ENCODE assay signal across 1 cellular context in genomic region chr19:45863840-45864628, GRCh38.
TF ChIP-seq lines count a peak whose summit lies in the region.

Gene FOXA3, plus strand, starts transcription at chr19:45864326. Its CDS starts 131 bp downstream, at chr19:45864457.

TF ChIP-seq in A549, 52 proteins besides CTCF, POLR2A, EP300 and RAD21 (continued from another document):
- TF ChIP-seq, protein P1, sequence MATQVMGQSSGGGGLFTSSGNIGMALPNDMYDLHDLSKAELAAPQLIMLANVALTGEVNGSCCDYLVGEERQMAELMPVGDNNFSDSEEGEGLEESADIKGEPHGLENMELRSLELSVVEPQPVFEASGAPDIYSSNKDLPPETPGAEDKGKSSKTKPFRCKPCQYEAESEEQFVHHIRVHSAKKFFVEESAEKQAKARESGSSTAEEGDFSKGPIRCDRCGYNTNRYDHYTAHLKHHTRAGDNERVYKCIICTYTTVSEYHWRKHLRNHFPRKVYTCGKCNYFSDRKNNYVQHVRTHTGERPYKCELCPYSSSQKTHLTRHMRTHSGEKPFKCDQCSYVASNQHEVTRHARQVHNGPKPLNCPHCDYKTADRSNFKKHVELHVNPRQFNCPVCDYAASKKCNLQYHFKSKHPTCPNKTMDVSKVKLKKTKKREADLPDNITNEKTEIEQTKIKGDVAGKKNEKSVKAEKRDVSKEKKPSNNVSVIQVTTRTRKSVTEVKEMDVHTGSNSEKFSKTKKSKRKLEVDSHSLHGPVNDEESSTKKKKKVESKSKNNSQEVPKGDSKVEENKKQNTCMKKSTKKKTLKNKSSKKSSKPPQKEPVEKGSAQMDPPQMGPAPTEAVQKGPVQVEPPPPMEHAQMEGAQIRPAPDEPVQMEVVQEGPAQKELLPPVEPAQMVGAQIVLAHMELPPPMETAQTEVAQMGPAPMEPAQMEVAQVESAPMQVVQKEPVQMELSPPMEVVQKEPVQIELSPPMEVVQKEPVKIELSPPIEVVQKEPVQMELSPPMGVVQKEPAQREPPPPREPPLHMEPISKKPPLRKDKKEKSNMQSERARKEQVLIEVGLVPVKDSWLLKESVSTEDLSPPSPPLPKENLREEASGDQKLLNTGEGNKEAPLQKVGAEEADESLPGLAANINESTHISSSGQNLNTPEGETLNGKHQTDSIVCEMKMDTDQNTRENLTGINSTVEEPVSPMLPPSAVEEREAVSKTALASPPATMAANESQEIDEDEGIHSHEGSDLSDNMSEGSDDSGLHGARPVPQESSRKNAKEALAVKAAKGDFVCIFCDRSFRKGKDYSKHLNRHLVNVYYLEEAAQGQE (IDR thresholded peaks at IDR 0.05), result no peak
- no peak for TF ChIP-seq TFCP2L1 (CRISPR knock-in tag; IDR thresholded peaks at IDR 0.05)
- 0 out of 2 replicates have a peak, but pooled peaks have one; percentile 70 for TF ChIP-seq EHF (CRISPR knock-in tag; IDR thresholded peaks at IDR 0.05)
- no peak for TF ChIP-seq ZC3H11A (IDR thresholded peaks at IDR 0.05)
- peak; percentile 81 for TF ChIP-seq CHD4 (IDR thresholded peaks at IDR 0.05; ENCODE audit: borderline replicate concordance)
- no peak for TF ChIP-seq FOSL2 (IDR thresholded peaks at IDR 0.05)
- peak; percentile 16; the same call in 1 of the 2 replicates for TF ChIP-seq FOSL2 (CRISPR knock-in tag; IDR thresholded peaks at IDR 0.05)
- TF ChIP-seq JUN (IDR thresholded peaks at IDR 0.05), result peak in 1 of 2 experiments; percentile 48; a peak in 1 of 5 replicates
- peak; percentile 94 for TF ChIP-seq KDM1A (IDR thresholded peaks at IDR 0.05; ENCODE audit: low read depth)
